In the genomic region with DNA sequence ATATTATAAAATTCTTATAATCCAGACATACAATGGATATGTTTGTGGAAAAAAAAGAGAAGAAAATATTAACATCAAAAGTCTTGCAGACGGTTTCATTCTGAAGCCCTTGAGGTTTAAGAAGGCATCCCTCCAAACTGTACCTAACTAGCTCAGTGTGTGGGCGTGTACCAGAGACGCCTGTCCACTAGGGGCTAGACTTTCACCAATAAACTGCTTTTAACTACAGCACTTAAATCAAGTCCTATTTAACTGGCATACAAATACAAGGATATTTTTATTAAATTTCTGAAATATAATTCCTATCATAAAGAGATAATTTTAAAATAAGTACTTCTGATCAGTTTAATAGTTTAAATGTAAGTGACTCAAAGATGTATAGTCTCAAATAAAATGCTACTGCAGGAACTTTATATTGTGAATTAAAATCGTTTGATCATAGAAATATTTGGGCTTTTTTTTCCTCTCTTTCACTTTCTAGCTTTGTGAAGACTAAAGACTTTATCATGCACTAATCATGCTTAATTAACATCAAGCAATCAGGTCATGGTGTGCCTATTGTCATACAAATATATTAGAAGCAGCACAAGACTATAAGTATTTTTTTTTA, we compare ENCODE assay signal across 9 cellular contexts.
DNase-seq lines count a peak whose midpoint lies in the region; ATAC-seq, FAIRE-seq and TF ChIP-seq lines count a peak whose summit lies in the region.
"Had no signal": no experiment of that assay in that cellular context is flagged by ENCODE, and none has a peak within 500 bp of the region (broad histone marks: within the 10 kb centered on the region; RNA-seq: fewer than 3 reads in every experiment).

No MANE protein-coding gene starts in this region.

- H3K36me3 Mint-ChIP-seq in activated T-cell treated with anti-CD3 and anti-CD28 coated beads, Interleukin-2, amount 50 U/mL, for 72 hours (ENCODE audit: insufficient read depth in 2 of 2), result no peaks in the 10 kb centered on the region
- H3K36me3 Mint-ChIP-seq: naive B cell had no signal

- BruUV-seq in HepG2 (replicated peaks; lab: Mats Ljungman, UMichigan), result no TSS peak

- H3K79me2 ChIP-seq in HepG2 (ENCODE audit: insufficient read depth, low read length), result no peaks in the 10 kb centered on the region

- DNase-seq in WERI-Rb-1, result peak; percentile 56
- peak; percentile 13 for DNase-seq in HepG2 (ENCODE audit: low spot score)
- no peak for DNase-seq in HuH-7.5 (ENCODE audit: low spot score)
- DNase-seq in stimulated activated naive CD4-positive, alpha-beta T cell (lab: John Stamatoyannopoulos, UW), result no peak
- no peak for DNase-seq in prostate gland (ENCODE audit: low spot score)
- DNase-seq in activated T-cell treated with anti-CD3 and anti-CD28 coated beads, Interleukin-2, amount 50 U/mL, for 72 hours, result no peak
- DNase-seq: naive B cell had no signal

- no peak overlapping the region for H3K4me3 ChIP-seq in WERI-Rb-1 (ENCODE audit: low read depth, low read length)
- no peak overlapping the region for H3K4me3 ChIP-seq in HepG2 (replicated peaks in 1 of 3; ENCODE audit: insufficient read depth in 1 of 3, low read depth in 2 of 3, low read length in 3 of 3)
- no peak overlapping the region for H3K4me3 ChIP-seq in prostate gland

- H3K27ac ChIP-seq in WERI-Rb-1, result no peak overlapping the region
- no peak overlapping the region for H3K27ac ChIP-seq in HepG2 (ENCODE audit: extremely low read length, insufficient read depth, low read length)
- H3K27ac ChIP-seq in prostate gland, result no peak overlapping the region

- no peaks in the 10 kb centered on the region for H3K9me3 Mint-ChIP-seq in activated T-cell treated with anti-CD3 and anti-CD28 coated beads, Interleukin-2, amount 50 U/mL, for 72 hours

- H2AFZ ChIP-seq in HepG2 (ENCODE audit: low read length), result no peak overlapping the region

- intact Hi-C loops in HepG2 (cut with micrococcal nuclease; ENCODE audit: unreplicated experiment), result loop anchor here (5.0 kb wide), 2 partner anchors 442 to 467 kb away; no protein-coding TSS in a partner anchor
- intact Hi-C loops in prostate gland (cut with DNase I), result no loop called here

- TF ChIP-seq POLR2A in HepG2 (IDR thresholded peaks at IDR 0.05; ENCODE audit: insufficient read depth in 1 of 2, low read depth in 2 of 2, low read length in 2 of 2) (no peak), prostate gland (IDR thresholded peaks at IDR 0.05) (no peak)

- H3K27me3 Mint-ChIP-seq in activated T-cell treated with anti-CD3 and anti-CD28 coated beads, Interleukin-2, amount 50 U/mL, for 72 hours (ENCODE audit: low read depth), result no peaks in the 10 kb centered on the region
- H3K27me3 Mint-ChIP-seq: naive B cell had no signal

- WGBS in HepG2 (ENCODE audit: low lambda C conversion rate), result 0% methylated on average over 4 of the region's 4 CpGs
- WGBS in prostate gland, result 28% methylated on average over 4 of the region's 4 CpGs

- no peak for TF ChIP-seq RAD21 in HepG2 (CRISPR knock-in tag; IDR thresholded peaks at IDR 0.05)

- no peak overlapping the region for H3K4me2 ChIP-seq in HepG2 (ENCODE audit: low read depth, low read length)

- ATAC-seq in GM18502 (IDR thresholded peaks at IDR 0.05; ENCODE audit: poor library complexity, unreplicated experiment) (peak; percentile 71), HepG2 (peak; percentile 91)
- no peak for ATAC-seq in activated T-cell treated with anti-CD3 and anti-CD28 coated beads, Interleukin-2, amount 50 U/mL, for 72 hours (replicated peaks in 1 of 2)

- no peak overlapping the region for H3K9ac ChIP-seq in HepG2 (ENCODE audit: insufficient read depth, low read depth, low read length)

- POLR2A ChIA-PET in HepG2 (lab: Yijun Ruan, JAX), result no interaction called here

- no peaks in the 10 kb centered on the region for H4K20me1 ChIP-seq in HepG2 (ENCODE audit: insufficient read depth, low read length)

- H3K27me3 ChIP-seq in WERI-Rb-1 (ENCODE audit: insufficient read depth, low read depth, severe bottlenecking), result no peaks in the 10 kb centered on the region
- no peaks in the 10 kb centered on the region for H3K27me3 ChIP-seq in HepG2 (ENCODE audit: control insufficient read depth in 1 of 2, insufficient read depth in 2 of 2, low read length in 2 of 2)
- H3K27me3 ChIP-seq in prostate gland (replicated peaks; ENCODE audit: insufficient read depth), result no peaks in the 10 kb centered on the region

- FAIRE-seq in HepG2 (lab: Jason Lieb, UNC), result no peak

- CTCF ChIA-PET in HepG2 (lab: Yijun Ruan, JAX; ENCODE audit: low intra/inter-chr PET ratio, low total read pairs), result no interaction called here

- H3K9me3 ChIP-seq in WERI-Rb-1 (ENCODE audit: severe bottlenecking) (no peaks in the 10 kb centered on the region), HepG2 (ENCODE audit: low read length) (no peaks in the 10 kb centered on the region), prostate gland (no peaks in the 10 kb centered on the region)

- H3K27ac Mint-ChIP-seq in activated T-cell treated with anti-CD3 and anti-CD28 coated beads, Interleukin-2, amount 50 U/mL, for 72 hours, result no peak overlapping the region
- H3K27ac Mint-ChIP-seq: naive B cell had no signal

- no peaks in the 10 kb centered on the region for H3K4me1 Mint-ChIP-seq in activated T-cell treated with anti-CD3 and anti-CD28 coated beads, Interleukin-2, amount 50 U/mL, for 72 hours (ENCODE audit: low read depth)
- H3K4me1 Mint-ChIP-seq: naive B cell had no signal

- TF ChIP-seq CTCF in LNCAP (IDR thresholded peaks at IDR 0.05) (peak; percentile 44), WERI-Rb-1 (IDR thresholded peaks at IDR 0.05; ENCODE audit: low read depth, low read length) (peak; percentile 62), HepG2 (CRISPR knock-in tag; IDR thresholded peaks at IDR 0.05) (peak; percentile 47), prostate gland (IDR thresholded peaks at IDR 0.05) (peak in 1 of 4 experiments; percentile 20)

- TF ChIP-seq EP300 in HepG2 (IDR thresholded peaks at IDR 0.05; ENCODE audit: low read depth in 2 of 2, low read length in 2 of 2) (no peak), HepG2 (CRISPR knock-in tag; IDR thresholded peaks at IDR 0.05; ENCODE audit: borderline replicate concordance) (no peak)

- in situ Hi-C loops in HepG2 (cut with HindIII; ENCODE audit: extremely low pct_ligation_motif_present, low pct_unique_long_range_greater_than_20kb), result no loop called here

- H3K4me1 ChIP-seq in HepG2 (ENCODE audit: insufficient read depth, low read length), result no peaks in the 10 kb centered on the region
- H3K4me1 ChIP-seq in prostate gland (replicated peaks), result no peaks in the 10 kb centered on the region

- no peaks in the 10 kb centered on the region for H3K36me3 ChIP-seq in WERI-Rb-1
- no peaks in the 10 kb centered on the region for H3K36me3 ChIP-seq in HepG2 (replicated peaks in 1 of 2; ENCODE audit: control insufficient read depth in 1 of 2, insufficient read depth in 2 of 2, low read length in 2 of 2)
- no peaks in the 10 kb centered on the region for H3K36me3 ChIP-seq in prostate gland

- no peak overlapping the region for H3K4me3 Mint-ChIP-seq in activated T-cell treated with anti-CD3 and anti-CD28 coated beads, Interleukin-2, amount 50 U/mL, for 72 hours
- H3K4me3 Mint-ChIP-seq: naive B cell had no signal

TF ChIP-seq in HepG2, 621 proteins besides CTCF, POLR2A, EP300 and RAD21:
- TF ChIP-seq STAG1 (CRISPR knock-in tag; IDR thresholded peaks at IDR 0.05), result peak; percentile 45
- TF ChIP-seq, protein P1, sequence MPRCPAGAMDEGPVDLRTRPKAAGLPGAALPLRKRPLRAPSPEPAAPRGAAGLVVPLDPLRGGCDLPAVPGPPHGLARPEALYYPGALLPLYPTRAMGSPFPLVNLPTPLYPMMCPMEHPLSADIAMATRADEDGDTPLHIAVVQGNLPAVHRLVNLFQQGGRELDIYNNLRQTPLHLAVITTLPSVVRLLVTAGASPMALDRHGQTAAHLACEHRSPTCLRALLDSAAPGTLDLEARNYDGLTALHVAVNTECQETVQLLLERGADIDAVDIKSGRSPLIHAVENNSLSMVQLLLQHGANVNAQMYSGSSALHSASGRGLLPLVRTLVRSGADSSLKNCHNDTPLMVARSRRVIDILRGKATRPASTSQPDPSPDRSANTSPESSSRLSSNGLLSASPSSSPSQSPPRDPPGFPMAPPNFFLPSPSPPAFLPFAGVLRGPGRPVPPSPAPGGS (CRISPR knock-in tag; IDR thresholded peaks at IDR 0.05), result no peak

Comparison
In these comparisons a context has a peak if more than half of its experiments do, and no peak if none do; other contexts are left out.
1. ATAC-seq: peak in GM18502 (single experiment) and HepG2 (single experiment); none in activated T-cell treated with anti-CD3 and anti-CD28 coated beads, Interleukin-2, amount 50 U/mL, for 72 hours (0 of 2).
2. DNase-seq: peak in WERI-Rb-1 (single experiment) and HepG2 (single experiment); none in HuH-7.5 (single experiment), stimulated activated naive CD4-positive, alpha-beta T cell (0 of 6), prostate gland (single experiment) and activated T-cell treated with anti-CD3 and anti-CD28 coated beads, Interleukin-2, amount 50 U/mL, for 72 hours (0 of 2).